ENCODE assay signal across 10 cellular contexts in the genomic region with DNA sequence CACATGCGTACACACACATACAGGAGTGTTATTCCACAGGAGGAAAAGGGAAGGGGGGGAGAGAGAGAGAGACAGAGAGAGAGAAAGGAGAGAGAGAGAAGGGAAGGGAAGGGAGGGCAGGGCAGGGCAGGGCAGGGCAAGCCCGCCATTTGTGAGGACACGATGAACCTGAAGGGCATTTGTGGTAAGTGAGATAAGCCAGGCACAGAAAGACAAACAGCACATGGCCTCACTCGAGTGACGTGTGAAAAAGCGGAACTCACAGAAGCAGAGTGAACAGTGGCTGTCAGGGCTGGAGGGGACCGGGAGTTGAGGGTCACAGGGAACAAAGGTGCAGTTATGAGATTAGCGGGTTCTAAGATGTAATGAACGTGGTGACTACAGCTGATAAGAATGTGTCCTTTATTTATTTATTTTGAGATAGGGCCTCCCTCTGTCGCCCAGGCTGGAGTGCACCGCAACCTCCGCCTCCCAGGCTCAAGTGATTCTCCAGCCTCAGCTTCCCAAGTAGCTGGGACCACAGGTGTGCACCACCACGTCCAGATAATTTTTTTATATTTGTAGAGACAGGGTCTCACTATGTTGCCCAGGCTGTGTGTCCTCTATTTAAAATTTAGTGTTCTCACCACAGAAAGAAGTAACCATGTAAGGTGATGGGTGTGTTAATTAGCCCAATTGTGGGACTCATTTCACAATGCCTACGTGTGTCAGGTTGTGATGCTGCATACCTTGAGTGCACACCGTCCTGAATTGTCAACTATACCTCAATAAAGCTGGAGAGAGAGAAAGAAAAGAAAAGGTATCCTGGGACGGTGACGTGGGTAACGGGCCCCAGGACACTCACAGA. TPM values are rescaled to one million over a fixed set of nuclear protein-coding genes. Genes with fewer than 3 reads are reported as not detected.
A peak's percentile ranks its signal among the peaks of the same experiment; 100 is the strongest.
DNase-seq lines count a peak whose midpoint lies in the region; ATAC-seq and TF ChIP-seq lines count a peak whose summit lies in the region.
"Had no signal": no experiment of that assay in that cellular context is flagged by ENCODE, and none has a peak within 500 bp of the region (broad histone marks: within the 10 kb centered on the region; RNA-seq: fewer than 3 reads in every experiment).

No MANE protein-coding gene starts in this region.

- DNase-seq in AML-193 (lab: John Stamatoyannopoulos, UW), result peak; percentile 58
- peak; percentile 23 for DNase-seq in OCI-M2 (lab: John Stamatoyannopoulos, UW; ENCODE audit: unreplicated experiment)
- DNase-seq in heart right ventricle, result no peak
- no peak for DNase-seq in MG63
- no peak for DNase-seq in omental fat pad (ENCODE audit: low spot score)
- DNase-seq in hepatic stellate cell (ENCODE audit: low spot score), result no peak
- DNase-seq in endodermal cell, result no peak

- H3K4me3 ChIP-seq in heart right ventricle (no peak overlapping the region), MG63 (no peak overlapping the region), endodermal cell (ENCODE audit: low read length) (no peak overlapping the region)
- H3K4me3 ChIP-seq: GM23338 had no signal

- intact Hi-C loops in heart right ventricle (cut with DNase I), result no loop called here

- peak; percentile 59 for ATAC-seq in GM18511 (IDR thresholded peaks at IDR 0.05; ENCODE audit: unreplicated experiment)
- ATAC-seq in heart right ventricle, result peak; percentile 67 to 91 (median 84)
- ATAC-seq in omental fat pad (ENCODE audit: low FRiP score), result no peak
- ATAC-seq: GM23338 had no signal

- peaks cover 9% of the 10 kb centered on the region for H3K4me1 Mint-ChIP-seq in endodermal cell

- H3K9ac ChIP-seq in endodermal cell (ENCODE audit: extremely low read depth, low read length, poor library complexity, severe bottlenecking), result no peak overlapping the region
- H3K9ac ChIP-seq: KMS-11 had no signal

- H3K9me3 ChIP-seq in heart right ventricle, result no peaks in the 10 kb centered on the region
- no peaks in the 10 kb centered on the region for H3K9me3 ChIP-seq in MG63
- peaks cover 4% of the 10 kb centered on the region for H3K9me3 ChIP-seq in endodermal cell (ENCODE audit: control insufficient read depth, low read length)

- H3K36me3 Mint-ChIP-seq in endodermal cell (ENCODE audit: low read depth), result no peaks in the 10 kb centered on the region

- H3K27me3 ChIP-seq in heart right ventricle (peaks cover 0 to 26% (median 19%) of the 10 kb centered on the region in 7 donors), MG63 (no peaks in the 10 kb centered on the region), endodermal cell (ENCODE audit: control insufficient read depth, insufficient read depth, low read length, poor library complexity, severe bottlenecking) (peaks cover 5% of the 10 kb centered on the region)

- H3K9me3 Mint-ChIP-seq in endodermal cell, result peaks cover 11% of the 10 kb centered on the region

- TF ChIP-seq CTCF in heart right ventricle (IDR thresholded peaks at IDR 0.05) (no peak), omental fat pad (IDR thresholded peaks at IDR 0.05) (no peak), endodermal cell (conservative IDR thresholded peaks at IDR 0.05) (no peak)

- WGBS in heart right ventricle, 2 donors, result 54 to 55% methylated on average over 18 of the region's 18 CpGs
- WGBS in endodermal cell (ENCODE audit: insufficient coverage in 1 of 2, insufficient read length in 1 of 2), 2 experiments, result 86 to 88% methylated on average over 14 to 18 of the region's 18 CpGs

- no peaks in the 10 kb centered on the region for H3K36me3 ChIP-seq in heart right ventricle
- peaks cover 7% of the 10 kb centered on the region for H3K36me3 ChIP-seq in MG63
- H3K36me3 ChIP-seq in endodermal cell (ENCODE audit: control insufficient read depth, insufficient read depth, low read length), result no peaks in the 10 kb centered on the region

- H3K4me3 Mint-ChIP-seq in endodermal cell, result no peak overlapping the region

- H3K27ac Mint-ChIP-seq in endodermal cell, result no peak overlapping the region
- H3K27ac Mint-ChIP-seq: GM23338 had no signal

- H3K4me1 ChIP-seq in heart right ventricle (peaks cover 0 to 11% (median 0%) of the 10 kb centered on the region in 9 donors), endodermal cell (ENCODE audit: control insufficient read depth, insufficient read depth, low read length) (no peaks in the 10 kb centered on the region)

- no peak overlapping the region for H3K27ac ChIP-seq in heart right ventricle
- no peak overlapping the region for H3K27ac ChIP-seq in endodermal cell (ENCODE audit: low read depth, low read length)
- H3K27ac ChIP-seq: KMS-11 had no signal

- peaks cover 39% of the 10 kb centered on the region for H3K27me3 Mint-ChIP-seq in endodermal cell (ENCODE audit: insufficient read depth)

RNA-seq across cellular contexts. Expression of gene FBRSL1, which starts 18.7 kb away (rescaled TPM):
- total RNA-seq in heart right ventricle, result 10 to 100 TPM; 42.3 to 90.6 (median 48.0) TPM
- polyA plus RNA-seq in heart right ventricle, result 10 to 100 TPM; 28.1 to 39.9 TPM
- total RNA-seq in MG63 (2014; rRNA removed; shearing (Covaris generic); ENCODE audit: low replicate concordance), result 10.7 and 12.7 TPM in 2 replicates
- total RNA-seq in omental fat pad, result 10 to 100 TPM in 2 of 4 donors, 1 to 10 TPM in 2; 5.9 to 16.0 (median 9.4) TPM
- 10 to 100 TPM; 74.9 to 92.3 TPM for total RNA-seq in endodermal cell
- polyA plus RNA-seq in endodermal cell (2013, experiment 1 of 2), result 72.6 TPM
- 64.1 TPM for polyA plus RNA-seq in endodermal cell (2013, experiment 2 of 2)

Comparison
In these comparisons a context has a peak if more than half of its experiments do, and no peak if none do; other contexts are left out.
1. DNase-seq: peak in AML-193 (2 of 2) and OCI-M2 (single experiment); none in heart right ventricle (0 of 2), MG63 (single experiment), omental fat pad (single experiment), hepatic stellate cell (single experiment) and endodermal cell (single experiment).